In the genomic region with DNA sequence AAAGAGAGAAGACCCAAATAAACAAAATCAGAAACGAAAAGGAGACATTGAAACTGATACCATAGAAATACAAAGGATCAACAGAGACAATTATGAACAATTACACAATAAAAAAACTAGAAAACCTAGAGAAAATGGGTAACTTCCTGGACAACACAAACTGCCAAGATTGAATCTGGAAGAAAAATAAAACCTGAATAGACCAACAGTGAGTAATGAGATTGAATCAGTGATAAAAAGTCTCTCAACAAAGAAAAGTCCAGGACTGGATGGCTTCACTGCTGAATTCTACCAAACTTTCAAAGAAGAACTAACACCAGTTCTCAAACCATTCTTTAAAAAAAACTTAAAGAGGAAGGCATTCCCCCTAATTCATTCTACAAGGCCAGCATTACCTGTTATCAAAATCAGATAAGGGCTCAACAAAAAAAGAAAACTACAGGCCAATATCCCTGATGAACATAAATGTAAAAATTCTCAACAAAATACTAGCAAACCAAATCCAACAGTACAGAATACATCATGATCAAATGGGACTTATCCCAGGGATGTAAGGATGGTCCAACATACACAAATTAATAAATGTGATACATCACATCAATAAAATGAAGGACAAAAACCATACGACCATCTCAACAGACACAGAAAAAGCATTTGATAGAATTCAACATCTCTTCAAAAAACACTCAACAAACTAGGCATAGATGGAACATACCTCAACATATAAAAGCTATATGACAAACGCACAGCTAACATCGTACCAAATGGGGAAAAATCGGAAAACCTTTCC, we compare ENCODE assay signal across 26 cellular contexts.
A peak's percentile ranks its signal among the peaks of the same experiment; 100 is the strongest.
DNase-seq lines count a peak whose midpoint lies in the region; ATAC-seq and TF ChIP-seq lines count a peak whose summit lies in the region.
"Had no signal": no experiment of that assay in that cellular context is flagged by ENCODE, and none has a peak within 500 bp of the region (broad histone marks: within the 10 kb centered on the region; RNA-seq: fewer than 3 reads in every experiment).

No MANE protein-coding gene starts in this region.

- H3K4me3 ChIP-seq in A673 (ENCODE audit: low read depth, low read length, poor library complexity, severe bottlenecking), result no peak overlapping the region
- H3K4me3 ChIP-seq in fibroblast of pulmonary artery (replicated peaks; ENCODE audit: low read depth, low read length), result no peak overlapping the region
- no peak overlapping the region for H3K4me3 ChIP-seq in psoas muscle
- no peak overlapping the region for H3K4me3 ChIP-seq in upper lobe of left lung
- H3K4me3 ChIP-seq: ascending aorta, esophagus squamous epithelium, left lung, ovary had no signal

- H3K4me1 ChIP-seq in A673 (ENCODE audit: insufficient read depth, low read length, poor library complexity, severe bottlenecking) (no peaks in the 10 kb centered on the region), psoas muscle (no peaks in the 10 kb centered on the region), upper lobe of left lung (no peaks in the 10 kb centered on the region)
- H3K4me1 ChIP-seq: ascending aorta, esophagus squamous epithelium, left lung had no signal

- DNase-seq in A673 (ENCODE audit: low spot score), result peak; percentile 6
- peak; percentile 1 for DNase-seq in HCEC 1CT
- peak; percentile 8 for DNase-seq in amniotic epithelial cell (ENCODE audit: low read depth)
- peak; percentile 66 for DNase-seq in fibroblast of pulmonary artery (ENCODE audit: low read depth)
- DNase-seq in psoas muscle, result no peak
- no peak for DNase-seq in kidney tubule cell (ENCODE audit: low spot score)
- no peak for DNase-seq in Calu3
- DNase-seq in upper lobe of left lung, result no peak
- DNase-seq: activated CD4-positive, alpha-beta T cell treated with anti-CD3 and anti-CD28 coated beads for 4 hours; activated naive CD4-positive, alpha-beta T cell treated with Interleukin-2 at 50 U/mL for 16 hours; activated T-cell treated with anti-CD3 and anti-CD28 coated beads, Interleukin-2, amount 50 U/mL, for 48 hours; esophagus squamous epithelium; head of caudate nucleus; left lung; NCI-H1105; NCI-H2029 treated with DMSO at 0.1 percent for 48 hours; NCI-H82; ovary; SIG-M5; stimulated activated CD4-positive, alpha-beta T cell treated with anti-CD3 and anti-CD28 coated beads, Interleukin-15, amount 100 ng/mL, for 24 hours; stimulated activated CD8-positive, alpha-beta memory T cell treated with anti-CD3 and anti-CD28 coated beads, Interleukin-4, amount 100 ng/mL, for 48 hours had no signal

- no peak for TF ChIP-seq POLR2A in upper lobe of left lung (IDR thresholded peaks at IDR 0.05)

- BruUV-seq in A673 (replicated peaks; lab: Mats Ljungman, UMichigan) (no TSS peak), Calu3 (replicated peaks; lab: Mats Ljungman, UMichigan) (no TSS peak)

- H3K9me3 Mint-ChIP-seq in Calu3 (ENCODE audit: low read depth, unreplicated experiment), result peaks cover 9% of the 10 kb centered on the region

- ATAC-seq in psoas muscle, result no peak
- no peak for ATAC-seq in upper lobe of left lung (ENCODE audit: low FRiP score in 2 of 2)
- ATAC-seq: left lung, sciatic nerve had no signal

- no peaks in the 10 kb centered on the region for H3K27me3 ChIP-seq in A673 (replicated peaks; ENCODE audit: insufficient read depth, low read depth, low read length, poor library complexity)
- no peaks in the 10 kb centered on the region for H3K27me3 ChIP-seq in psoas muscle (ENCODE audit: insufficient read depth in 3 of 3, low read length in 2 of 3)
- no peaks in the 10 kb centered on the region for H3K27me3 ChIP-seq in upper lobe of left lung
- H3K27me3 ChIP-seq: ascending aorta, esophagus squamous epithelium, left lung, ovary had no signal

- peaks cover 40% of the 10 kb centered on the region for H3K4me1 Mint-ChIP-seq in Calu3 (ENCODE audit: low read depth, unreplicated experiment)
- H3K4me1 Mint-ChIP-seq: nephron had no signal

- H3K36me3 ChIP-seq in A673 (ENCODE audit: insufficient read depth, low read length, poor library complexity, severe bottlenecking) (peaks cover 6% of the 10 kb centered on the region), psoas muscle (ENCODE audit: insufficient read depth in 1 of 2, low read depth in 1 of 2) (no peaks in the 10 kb centered on the region), upper lobe of left lung (no peaks in the 10 kb centered on the region)
- H3K36me3 ChIP-seq: ascending aorta, ovary had no signal

- no peak for TF ChIP-seq EP300 in upper lobe of left lung (IDR thresholded peaks at IDR 0.05)

- peaks cover 4% of the 10 kb centered on the region for H3K36me3 Mint-ChIP-seq in Calu3 (ENCODE audit: insufficient read depth, unreplicated experiment)

- no peak overlapping the region for H3K27ac ChIP-seq in A673 (ENCODE audit: low read depth, low read length, poor library complexity, severe bottlenecking)
- H3K27ac ChIP-seq in psoas muscle, result no peak overlapping the region
- no peak overlapping the region for H3K27ac ChIP-seq in upper lobe of left lung
- H3K27ac ChIP-seq: ascending aorta, C4-2B, esophagus squamous epithelium, left lung, ovary had no signal

- 94 to 97% (median 96%) methylated on average over 5 of the region's 5 CpGs for WGBS in psoas muscle, 3 donors
- 92 to 95% methylated on average over 5 of the region's 5 CpGs for WGBS in upper lobe of left lung, 2 donors

- TF ChIP-seq CTCF in A673 (conservative IDR thresholded peaks at IDR 0.05; ENCODE audit: low read depth, low read length), result no peak
- TF ChIP-seq CTCF in fibroblast of pulmonary artery (IDR thresholded peaks at IDR 0.05; ENCODE audit: low read length, missing control alignments), result no peak
- no peak for TF ChIP-seq CTCF in psoas muscle (IDR thresholded peaks at IDR 0.05)
- no peak for TF ChIP-seq CTCF in Calu3 (IDR thresholded peaks at IDR 0.05; ENCODE audit: unreplicated experiment)
- no peak for TF ChIP-seq CTCF in upper lobe of left lung (IDR thresholded peaks at IDR 0.05)

- CTCF ChIA-PET in A673 (lab: Charles Lee), result no interaction called here
- CTCF ChIA-PET in Calu3 (lab: Charles Lee), result no interaction called here

- no peak overlapping the region for H3K27ac Mint-ChIP-seq in Calu3 (ENCODE audit: unreplicated experiment)
- H3K27ac Mint-ChIP-seq: nephron, type B pancreatic cell had no signal

- H3K9me3 ChIP-seq in A673 (ENCODE audit: low read depth, low read length, poor library complexity, severe bottlenecking), result peaks cover 36% of the 10 kb centered on the region
- H3K9me3 ChIP-seq in psoas muscle, result peaks cover 56% of the 10 kb centered on the region
- H3K9me3 ChIP-seq in upper lobe of left lung, result peaks cover 16 to 42% (median 29%) of the 10 kb centered on the region in 4 donors
- H3K9me3 ChIP-seq: ovary had no signal

- H3K4me3 Mint-ChIP-seq in Calu3 (ENCODE audit: low read depth, unreplicated experiment), result no peak overlapping the region
- H3K4me3 Mint-ChIP-seq: nephron, type B pancreatic cell had no signal

- intact Hi-C loops in A673 (cut with micrococcal nuclease; ENCODE audit: unreplicated experiment) (no loop called here), psoas muscle (cut with DNase I) (no loop called here), Calu3 (cut with micrococcal nuclease; ENCODE audit: unreplicated experiment) (no loop called here)

- no peaks in the 10 kb centered on the region for H3K27me3 Mint-ChIP-seq in Calu3 (ENCODE audit: unreplicated experiment)
- H3K27me3 Mint-ChIP-seq: type B pancreatic cell had no signal

- POLR2A ChIA-PET in A673 (lab: Charles Lee; ENCODE audit: low non-redundant PET), result no interaction called here

Comparison
In these comparisons a context has a peak if more than half of its experiments do, and no peak if none do; other contexts are left out.
1. DNase-seq: peak in A673 (single experiment), HCEC 1CT (single experiment), amniotic epithelial cell (single experiment) and fibroblast of pulmonary artery (single experiment); none in psoas muscle (0 of 2), kidney tubule cell (single experiment), Calu3 (single experiment) and upper lobe of left lung (0 of 2).